Comparison of ENCODE assay signal across 25 cellular contexts in genomic region chr1:68115308-68115707, GRCh38.
DNase-seq lines count a peak whose midpoint lies in the region; ATAC-seq, FAIRE-seq and TF ChIP-seq lines count a peak whose summit lies in the region.
"Had no signal": no experiment of that assay in that cellular context is flagged by ENCODE, and none has a peak within 500 bp of the region (broad histone marks: within the 10 kb centered on the region; RNA-seq: fewer than 3 reads in every experiment).

No MANE protein-coding gene starts in this region.

- H3K27me3 Mint-ChIP-seq in endodermal cell (ENCODE audit: insufficient read depth) = peaks cover 1% of the 10 kb centered on the region

- TF ChIP-seq CTCF in K562 (IDR thresholded peaks at IDR 0.05 in 2 of 3, conservative IDR thresholded peaks at IDR 0.05 in 1 of 3; ENCODE audit: insufficient read depth in 2 of 3, low read depth in 1 of 3, low read length in 3 of 3) = no peak
- TF ChIP-seq CTCF in endodermal cell (conservative IDR thresholded peaks at IDR 0.05) = no peak
- no peak for TF ChIP-seq CTCF in left ventricle myocardium inferior (IDR thresholded peaks at IDR 0.05; ENCODE audit: borderline replicate concordance)

- peaks cover under 1% of the 10 kb centered on the region for H3K4me1 Mint-ChIP-seq in endodermal cell

- H3K36me3 Mint-ChIP-seq in endodermal cell (ENCODE audit: low read depth) = peaks cover 2% of the 10 kb centered on the region
- H3K36me3 Mint-ChIP-seq: CD4-positive, alpha-beta memory T cell; CD4-positive, CD25-positive, alpha-beta regulatory T cell; CD8-positive, alpha-beta memory T cell had no signal

- in situ Hi-C loops in K562 (cut with MboI) = loop anchor here (25.0 kb wide), 2 partner anchors 578 to 1622 kb away; no protein-coding TSS in a partner anchor

- TF ChIP-seq POLR2A in K562 (conservative IDR thresholded peaks at IDR 0.05) = no peak

- H3K36me3 ChIP-seq in K562 (ENCODE audit: control insufficient read depth, insufficient read depth, low read length) = no peaks in the 10 kb centered on the region
- H3K36me3 ChIP-seq in endodermal cell (ENCODE audit: control insufficient read depth, insufficient read depth, low read length) = peaks cover 12% of the 10 kb centered on the region
- H3K36me3 ChIP-seq in left ventricle myocardium inferior = no peaks in the 10 kb centered on the region
- H3K36me3 ChIP-seq: BE2C, BLaER1 had no signal

- no peak for TF ChIP-seq EP300 in K562 (IDR thresholded peaks at IDR 0.05; ENCODE audit: low read length)

- CTCF ChIA-PET in K562 (lab: Yijun Ruan, JAX; ENCODE audit: low intra/inter-chr PET ratio) = no interaction called here

- no peak overlapping the region for H2AFZ ChIP-seq in K562 (ENCODE audit: low read depth, low read length)

- no peak overlapping the region for H3K9ac ChIP-seq in K562 (ENCODE audit: insufficient read depth in 1 of 2, low read depth in 2 of 2, low read length in 2 of 2)
- no peak overlapping the region for H3K9ac ChIP-seq in endodermal cell (ENCODE audit: extremely low read depth, low read length, poor library complexity, severe bottlenecking)
- H3K9ac ChIP-seq: BLaER1 had no signal

- no peak for TF ChIP-seq RAD21 in K562 (CRISPR knock-in tag; conservative IDR thresholded peaks at IDR 0.05 in 1 of 2, IDR thresholded peaks at IDR 0.05 in 1 of 2)

- DNase-seq in K562 (ENCODE audit: extremely low read depth in 1 of 4, low spot score in 3 of 4) = no peak
- peak; percentile 9 for DNase-seq in endodermal cell
- no peak for DNase-seq in NCI-H1436 treated with DMSO at 0.1 percent for 48 hours (lab: John Stamatoyannopoulos, UW)
- no peak for DNase-seq in left ventricle myocardium inferior
- DNase-seq in stimulated activated CD4-positive, alpha-beta T cell treated with anti-CD3 and anti-CD28 coated beads, Interleukin-4, amount 100 ng/mL, for 4 hours = no peak
- DNase-seq: 8988T; ACHN; BE2C; C1 segment of cervical spinal cord; CD4-positive, alpha-beta memory T cell; CD4-positive, CD25-positive, alpha-beta regulatory T cell; CD8-positive, alpha-beta memory T cell; COR-L47; DMS 273 treated with DMSO at 0.1 percent for 48 hours; DMS153; DMS79; DND-41; EL; GDM1 had no signal

- no TSS peak for BruUV-seq in K562 (replicated peaks; lab: Mats Ljungman, UMichigan)

- no peaks in the 10 kb centered on the region for H3K9me3 Mint-ChIP-seq in endodermal cell
- H3K9me3 Mint-ChIP-seq: CD14-positive monocyte; CD4-positive, alpha-beta memory T cell; CD4-positive, CD25-positive, alpha-beta regulatory T cell; CD8-positive, alpha-beta memory T cell had no signal

- no peaks in the 10 kb centered on the region for H4K20me1 ChIP-seq in K562 (replicated peaks; ENCODE audit: control insufficient read depth, insufficient read depth, low read length)
- H4K20me1 ChIP-seq: BLaER1 had no signal

- H3K4me1 ChIP-seq in K562 (replicated peaks in 1 of 2; ENCODE audit: control insufficient read depth in 2 of 2, insufficient read depth in 2 of 2, low read length in 2 of 2) (no peaks in the 10 kb centered on the region), endodermal cell (ENCODE audit: control insufficient read depth, insufficient read depth, low read length) (no peaks in the 10 kb centered on the region), left ventricle myocardium inferior (peaks cover 48% of the 10 kb centered on the region)
- H3K4me1 ChIP-seq: BE2C had no signal

- H3K27ac ChIP-seq in K562 (ENCODE audit: extremely low read depth, low read depth, low read length) (no peak overlapping the region), endodermal cell (ENCODE audit: low read depth, low read length) (no peak overlapping the region), left ventricle myocardium inferior (replicated peaks) (no peak overlapping the region)
- H3K27ac ChIP-seq: BLaER1 had no signal

- POLR2A ChIA-PET in K562 (lab: Yijun Ruan, JAX) = interaction anchor here (0.7 kb wide), 1 partner anchor 13 kb away, joined by 5 read pairs; no protein-coding TSS in a partner anchor

- H3K4me3 Mint-ChIP-seq in endodermal cell = no peak overlapping the region
- H3K4me3 Mint-ChIP-seq: CD4-positive, alpha-beta memory T cell; CD4-positive, CD25-positive, alpha-beta regulatory T cell had no signal

- H3K4me3 ChIP-seq in K562 (no peak overlapping the region), endodermal cell (ENCODE audit: low read length) (no peak overlapping the region), left ventricle myocardium inferior (no peak overlapping the region)
- H3K4me3 ChIP-seq: BLaER1, GM12878 had no signal

- H3K27me3 ChIP-seq in K562 (ENCODE audit: control insufficient read depth in 2 of 2, insufficient read depth in 2 of 2, low read length in 2 of 2) = peaks cover 0 to 4% of the 10 kb centered on the region in 2 experiments; a peak in 1 of 5 replicates
- no peaks in the 10 kb centered on the region for H3K27me3 ChIP-seq in endodermal cell (ENCODE audit: control insufficient read depth, insufficient read depth, low read length, poor library complexity, severe bottlenecking)
- no peaks in the 10 kb centered on the region for H3K27me3 ChIP-seq in left ventricle myocardium inferior (ENCODE audit: low read depth)
- H3K27me3 ChIP-seq: BE2C, BLaER1 had no signal

- H3K4me2 ChIP-seq in K562 (ENCODE audit: insufficient read depth, low read length) = no peak overlapping the region
- H3K4me2 ChIP-seq: BLaER1 had no signal

- no peak for FAIRE-seq in K562 (lab: Jason Lieb, UNC)
- FAIRE-seq: A204.1, GM12878, GM12892, GM19239 had no signal

- intact Hi-C loops in K562 (cut with micrococcal nuclease) = loop anchor here (5.0 kb wide), 2 partner anchors 207 to 1622 kb away; no protein-coding TSS in a partner anchor
- intact Hi-C loops in left ventricle myocardium inferior (cut with micrococcal nuclease) = loop anchor here (5.0 to 10.0 kb wide), 2 partner anchors 227 to 351 kb away; no protein-coding TSS in a partner anchor

- H3K27ac Mint-ChIP-seq in endodermal cell = no peak overlapping the region
- H3K27ac Mint-ChIP-seq: CD4-positive, alpha-beta memory T cell; CD4-positive, CD25-positive, alpha-beta regulatory T cell; CD8-positive, alpha-beta memory T cell had no signal

- ATAC-seq in K562 = no peak
- ATAC-seq: GM12878 had no signal

- WGBS in K562 (ENCODE audit: insufficient coverage, low coverage, missing lambda C conversion rate) = 3% methylated on average over 4 of the region's 4 CpGs
- 67 to 68% methylated on average over 3 to 4 of the region's 4 CpGs for WGBS in endodermal cell (ENCODE audit: insufficient coverage in 1 of 2, insufficient read length in 1 of 2), 2 experiments

- no peaks in the 10 kb centered on the region for H3K79me2 ChIP-seq in K562 (ENCODE audit: control insufficient read depth, insufficient read depth, low read length)

- H3K9me3 ChIP-seq in K562 (replicated peaks; ENCODE audit: control insufficient read depth, insufficient read depth, low read depth, low read length) (no peaks in the 10 kb centered on the region), endodermal cell (ENCODE audit: control insufficient read depth, low read length) (no peaks in the 10 kb centered on the region), left ventricle myocardium inferior (replicated peaks) (no peaks in the 10 kb centered on the region)
- H3K9me3 ChIP-seq: BE2C, BLaER1 had no signal

- no peaks in the 10 kb centered on the region for H3K9me1 ChIP-seq in K562 (ENCODE audit: control insufficient read depth, insufficient read depth, low read length)

TF ChIP-seq in K562, 482 proteins besides CTCF, POLR2A, EP300 and RAD21:
- TF ChIP-seq RBM25 (IDR thresholded peaks at IDR 0.05; ENCODE audit: low read depth, low read length, severe bottlenecking) (peak; percentile 82), ZNF830 (CRISPR knock-in tag; IDR thresholded peaks at IDR 0.05) (no peak), SMAD1 (IDR thresholded peaks at IDR 0.05; ENCODE audit: low read depth, low read length, partially characterized antibody) (no peak), ZFP36 (IDR thresholded peaks at IDR 0.05; ENCODE audit: low read depth, low read length, partially characterized antibody) (peak; percentile 78), ELF2 (CRISPR knock-in tag; IDR thresholded peaks at IDR 0.05) (no peak)
